In genomic region chr21:39265603-39266002, GRCh38 we compare ENCODE assay signal across 14 cellular contexts. TPM values are rescaled to one million over a fixed set of nuclear protein-coding genes. Genes with fewer than 3 reads are reported as not detected.
DNase-seq lines count a peak whose midpoint lies in the region; ATAC-seq and TF ChIP-seq lines count a peak whose summit lies in the region.
"Had no signal": no experiment of that assay in that cellular context is flagged by ENCODE, and none has a peak within 500 bp of the region (broad histone marks: within the 10 kb centered on the region; RNA-seq: fewer than 3 reads in every experiment).

No MANE protein-coding gene starts in this region.

- H3K4me3 ChIP-seq in breast epithelium: no peak overlapping the region
- H3K4me3 ChIP-seq: A549, GM12878, HAP-1 had no signal

- intact Hi-C loops in breast epithelium (cut with DNase I; ENCODE audit: low total_unique reads): no loop called here

- no peaks in the 10 kb centered on the region for H3K27me3 ChIP-seq in breast epithelium
- H3K27me3 ChIP-seq: BE2C had no signal

- no peak for TF ChIP-seq CTCF in GM13977 (IDR thresholded peaks at IDR 0.05; ENCODE audit: extremely low read depth, insufficient read depth, missing control alignments)
- no peak for TF ChIP-seq CTCF in breast epithelium (IDR thresholded peaks at IDR 0.05)

- H3K27ac ChIP-seq in breast epithelium: no peak overlapping the region
- H3K27ac ChIP-seq: A549, HL-60 had no signal

- H3K36me3 ChIP-seq in breast epithelium: no peaks in the 10 kb centered on the region

- in situ Hi-C loops in GM13977 (cut with MboI; ENCODE audit: low pct_unique_long_range_greater_than_20kb, low sequenced_read_pairs, unreplicated experiment): no loop called here

- H3K9me3 ChIP-seq in breast epithelium: no peaks in the 10 kb centered on the region
- H3K9me3 ChIP-seq: A549, BE2C, HAP-1 had no signal

- TF ChIP-seq POLR2A in breast epithelium (IDR thresholded peaks at IDR 0.05): no peak

- DNase-seq in GM13977 (ENCODE audit: low spot score) (peak; percentile 18), breast epithelium (ENCODE audit: low spot score in 2 of 2) (no peak), EL (no peak), kidney tubule cell (ENCODE audit: low spot score) (no peak), SW 1271 (lab: John Stamatoyannopoulos, UW) (no peak)
- DNase-seq: BE2C; CD8-positive, alpha-beta memory T cell; DMS53 had no signal

- ATAC-seq in GM21619 (IDR thresholded peaks at IDR 0.05; ENCODE audit: unreplicated experiment) (peak; percentile 77), HG03103 (IDR thresholded peaks at IDR 0.05; ENCODE audit: low read depth, unreplicated experiment) (peak; percentile 76)
- ATAC-seq: A549, GM12878 had no signal

- H3K4me1 ChIP-seq in breast epithelium: no peaks in the 10 kb centered on the region
- H3K4me1 ChIP-seq: BE2C, HAP-1 had no signal

RNA-seq across cellular contexts. Expression of gene BRWD1, which starts 47.8 kb away (rescaled TPM):
- total RNA-seq in breast epithelium: 100 to 1,000 TPM in 2 of 3 donors, 10 to 100 TPM in 1; 65.4 to 128 (median 105) TPM
